In genomic region chr2:73821227-73821626, GRCh38 we compare ENCODE assay signal across 11 cellular contexts. TPM values are rescaled to one million over a fixed set of nuclear protein-coding genes. Genes with fewer than 3 reads are reported as not detected.
DNase-seq lines count a peak whose midpoint lies in the region; ATAC-seq, FAIRE-seq and TF ChIP-seq lines count a peak whose summit lies in the region.
"Had no signal": no experiment of that assay in that cellular context is flagged by ENCODE, and none has a peak within 500 bp of the region (broad histone marks: within the 10 kb centered on the region; RNA-seq: fewer than 3 reads in every experiment).

No MANE protein-coding gene starts in this region.

- FAIRE-seq in GM18507 (lab: Jason Lieb, UNC) = peak; percentile 87

- ATAC-seq in GM19351 (IDR thresholded peaks at IDR 0.05; ENCODE audit: unreplicated experiment) (peak; percentile 81), HG02885 (IDR thresholded peaks at IDR 0.05; ENCODE audit: poor library complexity, unreplicated experiment) (peak; percentile 74), Right ventricle myocardium inferior (no peak), GM23338 (no peak), psoas muscle (no peak)
- ATAC-seq in activated T-cell treated with anti-CD3 and anti-CD28 coated beads, Interleukin-2, amount 50 U/mL, for 4 hours = peak; percentile 91 to 93

- H3K27ac ChIP-seq in GM23338 (ENCODE audit: low read depth) = no peak overlapping the region
- no peak overlapping the region for H3K27ac ChIP-seq in psoas muscle

- H3K9me3 Mint-ChIP-seq in activated T-cell treated with anti-CD3 and anti-CD28 coated beads, Interleukin-2, amount 50 U/mL, for 4 hours = no peaks in the 10 kb centered on the region
- H3K9me3 Mint-ChIP-seq in GM23338 = no peaks in the 10 kb centered on the region

- no peaks in the 10 kb centered on the region for H3K27me3 ChIP-seq in GM23338 (ENCODE audit: insufficient read depth)
- H3K27me3 ChIP-seq in psoas muscle (ENCODE audit: insufficient read depth in 3 of 3, low read length in 2 of 3) = peaks cover 0 to 3% (median 0%) of the 10 kb centered on the region in 3 donors

- peaks cover 10% of the 10 kb centered on the region; the same call in 1 of the 2 replicates for H3K4me1 ChIP-seq in GM23338 (ENCODE audit: insufficient read depth)
- no peaks in the 10 kb centered on the region for H3K4me1 ChIP-seq in psoas muscle

- no peak overlapping the region for H3K4me3 ChIP-seq in GM23338
- no peak overlapping the region for H3K4me3 ChIP-seq in psoas muscle

- H3K79me2 ChIP-seq in GM23338 (replicated peaks; ENCODE audit: insufficient read depth) = no peaks in the 10 kb centered on the region

- no peak overlapping the region for H3K4me3 Mint-ChIP-seq in activated T-cell treated with anti-CD3 and anti-CD28 coated beads, Interleukin-2, amount 50 U/mL, for 4 hours
- no peak overlapping the region for H3K4me3 Mint-ChIP-seq in GM23338

- no peaks in the 10 kb centered on the region for H3K36me3 ChIP-seq in GM23338 (ENCODE audit: insufficient read depth)
- H3K36me3 ChIP-seq in psoas muscle (ENCODE audit: insufficient read depth in 1 of 2, low read depth in 1 of 2) = no peaks in the 10 kb centered on the region

- H3K4me2 ChIP-seq in GM23338 = no peak overlapping the region

- no peak overlapping the region for H2AFZ ChIP-seq in GM23338

- TF ChIP-seq CTCF in GM23338 (conservative IDR thresholded peaks at IDR 0.05; ENCODE audit: low read depth in 2 of 2) = no peak
- TF ChIP-seq CTCF in psoas muscle (IDR thresholded peaks at IDR 0.05) = no peak

- peaks cover 2% of the 10 kb centered on the region for H3K27me3 Mint-ChIP-seq in activated T-cell treated with anti-CD3 and anti-CD28 coated beads, Interleukin-2, amount 50 U/mL, for 4 hours (ENCODE audit: low read depth)
- H3K27me3 Mint-ChIP-seq in GM23338 (ENCODE audit: insufficient read depth, low read depth, poor library complexity) = peaks cover 5% of the 10 kb centered on the region

- peaks cover 17% of the 10 kb centered on the region for H3K4me1 Mint-ChIP-seq in activated T-cell treated with anti-CD3 and anti-CD28 coated beads, Interleukin-2, amount 50 U/mL, for 4 hours (ENCODE audit: low read depth)
- H3K4me1 Mint-ChIP-seq in GM23338 = peaks cover 11% of the 10 kb centered on the region

- intact Hi-C loops in Right ventricle myocardium inferior (cut with DNase I) (loop anchor here (10.0 kb wide), 5 partner anchors 164 to 594 kb away; partner anchors contain the start of genes BOLA3 and TET3), psoas muscle (cut with DNase I) (loop anchor here (10.0 kb wide), 5 partner anchors 104 to 514 kb away; partner anchors contain the start of genes BOLA3 (in 1 of the 2), DGUOK (in 1 of the 2) and TET3 (in 1 of the 2))

- H4K20me1 ChIP-seq in GM23338 (replicated peaks; ENCODE audit: insufficient read depth) = no peaks in the 10 kb centered on the region

- H3K27ac Mint-ChIP-seq in GM23338 = no peak overlapping the region

- H3K9me2 ChIP-seq in GM23338 (ENCODE audit: insufficient read depth) = no peaks in the 10 kb centered on the region

- no peaks in the 10 kb centered on the region for H3F3A ChIP-seq in GM23338 (replicated peaks; ENCODE audit: low read depth)

- no peaks in the 10 kb centered on the region for H3K36me3 Mint-ChIP-seq in activated T-cell treated with anti-CD3 and anti-CD28 coated beads, Interleukin-2, amount 50 U/mL, for 4 hours (ENCODE audit: insufficient read depth)
- no peaks in the 10 kb centered on the region for H3K36me3 Mint-ChIP-seq in GM23338 (ENCODE audit: low read depth)

- DNase-seq in GM18507 (ENCODE audit: extremely low spot score, insufficient read length, low read depth) (no peak), Right ventricle myocardium inferior (ENCODE audit: missing footprints) (no peak), GM23338 (ENCODE audit: low spot score) (no peak), activated gamma-delta T cell (lab: John Stamatoyannopoulos, UW) (no peak), psoas muscle (no peak)
- DNase-seq in activated T-cell treated with anti-CD3 and anti-CD28 coated beads, Interleukin-2, amount 50 U/mL, for 4 hours = no peak
- DNase-seq: central memory CD4-positive, alpha-beta T cell; HCEC 1CT; mesenchymal stem cell had no signal

- 28 to 41% (median 37%) methylated on average over 2 of the region's 2 CpGs for WGBS in psoas muscle, 3 donors

- no peaks in the 10 kb centered on the region for H3K9me3 ChIP-seq in psoas muscle

TF ChIP-seq in GM23338, 12 proteins besides CTCF, POLR2A, EP300 and RAD21 (continues in another document):
- no peak for TF ChIP-seq JUNB (IDR thresholded peaks at IDR 0.05; ENCODE audit: unreplicated experiment)
- no peak for TF ChIP-seq EZH2phosphoT487 (IDR thresholded peaks at IDR 0.05; ENCODE audit: unreplicated experiment)
- no peak for TF ChIP-seq POLR2AphosphoS5 (IDR thresholded peaks at IDR 0.05; ENCODE audit: low read depth)
- TF ChIP-seq ZNF331 (CRISPR knock-in tag; IDR thresholded peaks at IDR 0.05; ENCODE audit: low read depth) = no peak
- no peak for TF ChIP-seq NANOG (IDR thresholded peaks at IDR 0.05; ENCODE audit: borderline replicate concordance)
- no peak for TF ChIP-seq EZH2 (IDR thresholded peaks at IDR 0.05; ENCODE audit: low read depth, unreplicated experiment)

RNA-seq across cellular contexts. Expression of gene STAMBP, which starts 7.5 kb away (rescaled TPM):
- 10 to 100 TPM; 29.5 to 37.2 (median 30.3) TPM for total RNA-seq in activated T-cell treated with anti-CD3 and anti-CD28 coated beads, Interleukin-2, amount 50 U/mL, for 4 hours
- 27.8 TPM for total RNA-seq in Right ventricle myocardium inferior
- total RNA-seq in GM23338 (2014; rRNA removed; shearing (Covaris generic)) = 33.9 and 40.4 TPM in 2 replicates
- 89.7 and 106 TPM in 2 replicates for polyA plus RNA-seq in GM23338 (2016; fragmentation: Nextera tagmentation; extraction: Ambion mirVana)
- 10 to 100 TPM; 40.7 to 93.1 (median 57.8) TPM for total RNA-seq in psoas muscle
- polyA plus RNA-seq in psoas muscle = 100 to 1,000 TPM in 1 of 3 donors, 10 to 100 TPM in 2; 54.4 to 101 (median 66.9) TPM

RNA-seq across cellular contexts. Expression of gene C2orf78, which starts 37.2 kb away (rescaled TPM):
- total RNA-seq in activated T-cell treated with anti-CD3 and anti-CD28 coated beads, Interleukin-2, amount 50 U/mL, for 4 hours = not detected
- total RNA-seq in Right ventricle myocardium inferior = not detected
- total RNA-seq in GM23338 (2014; rRNA removed; shearing (Covaris generic)) = 0.14 TPM in 1 of 2 replicates, not detected in the other
- polyA plus RNA-seq in GM23338 (2016; fragmentation: Nextera tagmentation; extraction: Ambion mirVana) = 0.14 and 0.18 TPM in 2 replicates
- total RNA-seq in psoas muscle = not detected
- not detected for polyA plus RNA-seq in psoas muscle

RNA-seq across cellular contexts. Expression of gene DUSP11, which starts 41.3 kb away (rescaled TPM):
- 10 to 100 TPM; 33.2 to 35.4 (median 34.2) TPM for total RNA-seq in activated T-cell treated with anti-CD3 and anti-CD28 coated beads, Interleukin-2, amount 50 U/mL, for 4 hours
- total RNA-seq in Right ventricle myocardium inferior = 10.6 TPM
- total RNA-seq in GM23338 (2014; rRNA removed; shearing (Covaris generic)) = 19.1 and 23.3 TPM in 2 replicates
- 21.0 TPM in 2 replicates for polyA plus RNA-seq in GM23338 (2016; fragmentation: Nextera tagmentation; extraction: Ambion mirVana)
- 10 to 100 TPM in 2 of 4 donors, 1 to 10 TPM in 2; 8.9 to 14.2 (median 10.1) TPM for total RNA-seq in psoas muscle
- 10 to 100 TPM; 14.4 to 21.4 (median 16.5) TPM for polyA plus RNA-seq in psoas muscle

Comparison
In these comparisons a context has a peak if more than half of its experiments do, and no peak if none do; other contexts are left out.
1. ATAC-seq: peak in GM19351 (single experiment), HG02885 (single experiment) and activated T-cell treated with anti-CD3 and anti-CD28 coated beads, Interleukin-2, amount 50 U/mL, for 4 hours (2 of 2); none in Right ventricle myocardium inferior (single experiment), GM23338 (single experiment) and psoas muscle (0 of 4).